ENCODE assay signal across 8 cellular contexts in genomic region chr4:16794816-16795445, GRCh38.
DNase-seq lines count a peak whose midpoint lies in the region; ATAC-seq, FAIRE-seq and TF ChIP-seq lines count a peak whose summit lies in the region.

No MANE protein-coding gene starts in this region.

- CTCF ChIA-PET in CD8-positive, alpha-beta T cell (lab: Charles Lee), result interaction anchor here (0.7 to 1.3 kb wide), 4 partner anchors 37 to 652 kb away, joined by 4 to 6 read pairs (median 5); no protein-coding TSS in a partner anchor

- no peak for ATAC-seq in CD8-positive, alpha-beta T cell
- ATAC-seq in GM19395 (IDR thresholded peaks at IDR 0.05; ENCODE audit: unreplicated experiment) (peak; percentile 74), left lung (peak; percentile 54), HG03439 (IDR thresholded peaks at IDR 0.05; ENCODE audit: unreplicated experiment) (no peak)

- DNase-seq in CD8-positive, alpha-beta T cell, result peak in 3 of 7 experiments; percentile 2 to 51 (median 16)
- DNase-seq in RCC 7860 (ENCODE audit: low spot score) (peak; percentile 7), caudate nucleus (lab: John Stamatoyannopoulos, UW) (peak in 46 of 61 donors; percentile 0 to 83 (median 28)), left lung (no peak), superior temporal gyrus (ENCODE audit: extremely low spot score) (peak; percentile 80), NCI-H2107 (lab: John Stamatoyannopoulos, UW) (no peak)

- H3K27me3 ChIP-seq in CD8-positive, alpha-beta T cell (ENCODE audit: insufficient read depth, low read length), result no peaks in the 10 kb centered on the region
- no peaks in the 10 kb centered on the region for H3K27me3 ChIP-seq in left lung

- no peak overlapping the region for H3K27ac Mint-ChIP-seq in CD8-positive, alpha-beta T cell

- no peak overlapping the region for H3K4me3 ChIP-seq in CD8-positive, alpha-beta T cell (ENCODE audit: low read depth, low read length)
- H3K4me3 ChIP-seq in left lung, result no peak overlapping the region

- H3K36me3 ChIP-seq in CD8-positive, alpha-beta T cell (ENCODE audit: insufficient read depth, low read length), result no peaks in the 10 kb centered on the region
- no peaks in the 10 kb centered on the region for H3K36me3 ChIP-seq in left lung

- peak; percentile 47 for TF ChIP-seq CTCF in CD8-positive, alpha-beta T cell (IDR thresholded peaks at IDR 0.05)
- TF ChIP-seq CTCF in left lung (IDR thresholded peaks at IDR 0.05), result peak; percentile 56 to 62

- H3K27ac ChIP-seq in CD8-positive, alpha-beta T cell (ENCODE audit: low read depth, low read length), result no peak overlapping the region
- H3K27ac ChIP-seq in caudate nucleus (ENCODE audit: low read depth, low read length) (no peak overlapping the region), left lung (no peak overlapping the region)

- H3K9me3 Mint-ChIP-seq in CD8-positive, alpha-beta T cell, result no peaks in the 10 kb centered on the region

- intact Hi-C loops in CD8-positive, alpha-beta T cell (cut with DNase I, micrococcal nuclease), result loop anchor here (1.0 to 5.0 kb wide), 3 partner anchors 121 to 654 kb away; no protein-coding TSS in a partner anchor
- intact Hi-C loops in left lung (cut with DNase I), result no loop called here

- no peaks in the 10 kb centered on the region for H3K9me3 ChIP-seq in CD8-positive, alpha-beta T cell (ENCODE audit: low read length)
- H3K9me3 ChIP-seq in left lung, result no peaks in the 10 kb centered on the region

- H3K4me3 Mint-ChIP-seq in CD8-positive, alpha-beta T cell, result no peak overlapping the region

- no peaks in the 10 kb centered on the region for H3K36me3 Mint-ChIP-seq in CD8-positive, alpha-beta T cell

- no peaks in the 10 kb centered on the region for H3K4me1 ChIP-seq in CD8-positive, alpha-beta T cell (ENCODE audit: insufficient read depth, low read length)
- H3K4me1 ChIP-seq in left lung, result no peaks in the 10 kb centered on the region

- peaks cover 1% of the 10 kb centered on the region for H3K4me1 Mint-ChIP-seq in CD8-positive, alpha-beta T cell (ENCODE audit: low read depth)

- H3K27me3 Mint-ChIP-seq in CD8-positive, alpha-beta T cell (ENCODE audit: low read depth), result no peaks in the 10 kb centered on the region

- POLR2A ChIA-PET in CD8-positive, alpha-beta T cell (lab: Charles Lee), result no interaction called here

- FAIRE-seq in RCC 7860 (lab: Jason Lieb, UNC), result no peak

Comparison
In these comparisons a context has a peak if more than half of its experiments do, and no peak if none do; other contexts are left out.
1. ATAC-seq: peak in GM19395 (single experiment) and left lung (single experiment); none in CD8-positive, alpha-beta T cell (single experiment) and HG03439 (single experiment).
2. DNase-seq: peak in RCC 7860 (single experiment), caudate nucleus (46 of 61) and superior temporal gyrus (single experiment); none in left lung (0 of 2) and NCI-H2107 (single experiment).
3. intact Hi-C loops: an anchor here in CD8-positive, alpha-beta T cell (1.0 to 5.0 kb wide); none called in left lung.